In genomic region chr9:111524731-111525055, GRCh38 we compare ENCODE assay signal across 8 cellular contexts. TPM values are rescaled to one million over a fixed set of nuclear protein-coding genes. Genes with fewer than 3 reads are reported as not detected.
DNase-seq lines count a peak whose midpoint lies in the region; ATAC-seq, FAIRE-seq and TF ChIP-seq lines count a peak whose summit lies in the region.
"Had no signal": no experiment of that assay in that cellular context is flagged by ENCODE, and none has a peak within 500 bp of the region (broad histone marks: within the 10 kb centered on the region; RNA-seq: fewer than 3 reads in every experiment).

No MANE protein-coding gene starts in this region.

- no peaks in the 10 kb centered on the region for H3K36me3 ChIP-seq in keratinocyte (ENCODE audit: control insufficient read depth in 2 of 2, extremely low read depth in 1 of 2, insufficient read depth in 2 of 2, low read length in 2 of 2)

- FAIRE-seq in keratinocyte (lab: Jason Lieb, UNC) = no peak

- H3K9me3 ChIP-seq in keratinocyte (ENCODE audit: control insufficient read depth, low read depth, low read length) = no peaks in the 10 kb centered on the region

- H3K27me3 Mint-ChIP-seq in HFFc6 (ENCODE audit: insufficient read depth) = peaks cover 8% of the 10 kb centered on the region
- H3K27me3 Mint-ChIP-seq in activated naive CD8-positive, alpha-beta T cell treated with anti-CD3 and anti-CD28 coated beads for 36 hours = peaks cover 4% of the 10 kb centered on the region
- peaks cover 7% of the 10 kb centered on the region for H3K27me3 Mint-ChIP-seq in stimulated activated naive CD8-positive, alpha-beta T cell treated with anti-CD3 and anti-CD28 coated beads, Interleukin-15, amount 100 ng/mL, for 72 hours

- H3K4me1 ChIP-seq in keratinocyte (ENCODE audit: control insufficient read depth, extremely low read depth, insufficient read depth, low read length) = peaks cover 7% of the 10 kb centered on the region

- peak overlapping the region; percentile 87 for H3K4me3 Mint-ChIP-seq in HFFc6
- H3K4me3 Mint-ChIP-seq in activated naive CD8-positive, alpha-beta T cell treated with anti-CD3 and anti-CD28 coated beads for 36 hours = peak overlapping the region; percentile 88
- peak overlapping the region; percentile 86 to 87 for H3K4me3 Mint-ChIP-seq in stimulated activated naive CD8-positive, alpha-beta T cell treated with anti-CD3 and anti-CD28 coated beads, Interleukin-15, amount 100 ng/mL, for 72 hours

- H3K79me2 ChIP-seq in keratinocyte (ENCODE audit: control insufficient read depth, insufficient read depth, low read length) = no peaks in the 10 kb centered on the region

- peak overlapping the region; percentile 90 for H3K4me2 ChIP-seq in keratinocyte (ENCODE audit: control insufficient read depth, extremely low read depth, insufficient read depth, low read depth, low read length)

- no peaks in the 10 kb centered on the region for H4K20me1 ChIP-seq in keratinocyte (ENCODE audit: control insufficient read depth, extremely low read depth, insufficient read depth, low read length)

- no peak for TF ChIP-seq CTCF in HFFc6 (IDR thresholded peaks at IDR 0.05)
- TF ChIP-seq CTCF in keratinocyte (optimal IDR thresholded peaks at IDR 0.05 in 1 of 3, IDR thresholded peaks at IDR 0.05 in 1 of 3, conservative IDR thresholded peaks at IDR 0.05 in 1 of 3; ENCODE audit: extremely low read depth in 1 of 3, insufficient read depth in 2 of 3, low read length in 3 of 3) = no peak

- H3K27me3 ChIP-seq in keratinocyte (ENCODE audit: control insufficient read depth, extremely low read depth, insufficient read depth, low read length) = no peaks in the 10 kb centered on the region

- no peak overlapping the region for H3K9ac ChIP-seq in keratinocyte (ENCODE audit: control insufficient read depth, extremely low read depth, insufficient read depth, low read length)

- H3K4me1 Mint-ChIP-seq in HFFc6 (ENCODE audit: low read depth) = peaks cover 24% of the 10 kb centered on the region
- H3K4me1 Mint-ChIP-seq in activated naive CD8-positive, alpha-beta T cell treated with anti-CD3 and anti-CD28 coated beads for 36 hours = peaks cover 12% of the 10 kb centered on the region
- peaks cover 17% of the 10 kb centered on the region for H3K4me1 Mint-ChIP-seq in stimulated activated naive CD8-positive, alpha-beta T cell treated with anti-CD3 and anti-CD28 coated beads, Interleukin-15, amount 100 ng/mL, for 72 hours

- dilution Hi-C loops in keratinocyte (cut with MboI; ENCODE audit: extremely low pct_ligation_motif_present, low sequenced_read_pairs) = no loop called here

- H3K27ac ChIP-seq in keratinocyte (ENCODE audit: control insufficient read depth, insufficient read depth, low read length) = no peak overlapping the region
- H3K27ac ChIP-seq: epithelial cell of prostate had no signal

- ATAC-seq in stimulated activated naive CD8-positive, alpha-beta T cell treated with anti-CD3 and anti-CD28 coated beads, Interleukin-15, amount 100 ng/mL, for 72 hours = no peak

- H3K36me3 Mint-ChIP-seq in HFFc6 (ENCODE audit: low read depth) = peaks cover 5% of the 10 kb centered on the region; the same call in 1 of the 2 replicates
- H3K36me3 Mint-ChIP-seq in activated naive CD8-positive, alpha-beta T cell treated with anti-CD3 and anti-CD28 coated beads for 36 hours = peaks cover 18% of the 10 kb centered on the region

- no peak overlapping the region for H3K27ac Mint-ChIP-seq in HFFc6
- peak overlapping the region; percentile 50 for H3K27ac Mint-ChIP-seq in activated naive CD8-positive, alpha-beta T cell treated with anti-CD3 and anti-CD28 coated beads for 36 hours
- no peak overlapping the region for H3K27ac Mint-ChIP-seq in stimulated activated naive CD8-positive, alpha-beta T cell treated with anti-CD3 and anti-CD28 coated beads, Interleukin-15, amount 100 ng/mL, for 72 hours

- peak overlapping the region; percentile 68 to 81 (median 80) for H3K4me3 ChIP-seq in keratinocyte (ENCODE audit: control insufficient read depth in 2 of 3, extremely low read depth in 1 of 3, insufficient read depth in 2 of 3, low read depth in 1 of 3, low read length in 3 of 3)

- no peak for DNase-seq in HFFc6
- no peak for DNase-seq in activated naive CD8-positive, alpha-beta T cell treated with anti-CD3 and anti-CD28 coated beads for 36 hours
- DNase-seq in keratinocyte (ENCODE audit: low read depth, low spot score) = no peak
- no peak for DNase-seq in stimulated activated naive CD8-positive, alpha-beta T cell treated with anti-CD3 and anti-CD28 coated beads, Interleukin-15, amount 100 ng/mL, for 72 hours
- no peak for DNase-seq in NCI-H2227 treated with DMSO at 0.1 percent for 48 hours (lab: John Stamatoyannopoulos, UW)
- no peak for DNase-seq in Ammon's horn (ENCODE audit: low spot score)
- no peak for DNase-seq in hippocampal formation (lab: John Stamatoyannopoulos, UW)

- peak overlapping the region; percentile 97 for H2AFZ ChIP-seq in keratinocyte (ENCODE audit: control insufficient read depth, low read length)

- no peaks in the 10 kb centered on the region for H3K9me1 ChIP-seq in keratinocyte (ENCODE audit: control insufficient read depth, extremely low read depth, insufficient read depth, low read length)

- H3K9me3 Mint-ChIP-seq in HFFc6 = peaks cover 4% of the 10 kb centered on the region; the same call in 1 of the 2 replicates
- peaks cover 5% of the 10 kb centered on the region for H3K9me3 Mint-ChIP-seq in activated naive CD8-positive, alpha-beta T cell treated with anti-CD3 and anti-CD28 coated beads for 36 hours
- H3K9me3 Mint-ChIP-seq in stimulated activated naive CD8-positive, alpha-beta T cell treated with anti-CD3 and anti-CD28 coated beads, Interleukin-15, amount 100 ng/mL, for 72 hours = no peaks in the 10 kb centered on the region

RNA-seq across cellular contexts. Expression of gene ZNF483, which starts 0.3 kb away (rescaled TPM):
- under 1 TPM; 0.33 to 0.94 (median 0.84) TPM for total RNA-seq in HFFc6 (2021; fragmentation: NEBNext Ultra II Directional; extraction: Animal tissue kit (Norgen Biotek cat#: 25700))
- 1 to 10 TPM; 1.5 to 2.3 TPM for total RNA-seq in activated naive CD8-positive, alpha-beta T cell treated with anti-CD3 and anti-CD28 coated beads for 36 hours
- 0.46 to 0.90 TPM (median 0.60 TPM) in 3 replicates for polyA plus RNA-seq in keratinocyte
- polyA plus RNA-seq in keratinocyte (2011; ENCODE audit: low read depth) = 0.20 TPM
- 0.08 and 0.19 TPM in 2 replicates for polyA plus RNA-seq in keratinocyte (2011; cell fraction: cytosol; rRNA removed)
- 0.45 and 0.61 TPM in 2 replicates for polyA plus RNA-seq in keratinocyte (2011; cell fraction: nucleus; rRNA removed)
- 0.23 and 0.56 TPM in 2 replicates for polyA plus RNA-seq in keratinocyte (2012; ENCODE audit: low replicate concordance)
- polyA minus RNA-seq in keratinocyte = 2.1 to 2.2 TPM (median 2.2 TPM) in 3 replicates
- not detected for polyA minus RNA-seq in keratinocyte (2011; cell fraction: cytosol; rRNA and poly(A)+ RNA removed)
- polyA minus RNA-seq in keratinocyte (2011; cell fraction: nucleus; rRNA and poly(A)+ RNA removed) = 2.3 and 5.3 TPM in 2 replicates

RNA-seq across cellular contexts. Expression of gene ECPAS, which starts 40.5 kb away (rescaled TPM):
- 10 to 100 TPM; 69.8 to 87.7 (median 77.6) TPM for total RNA-seq in HFFc6 (2021; fragmentation: NEBNext Ultra II Directional; extraction: Animal tissue kit (Norgen Biotek cat#: 25700))
- total RNA-seq in activated naive CD8-positive, alpha-beta T cell treated with anti-CD3 and anti-CD28 coated beads for 36 hours = 10 to 100 TPM; 77.4 to 82.6 TPM
- 33.5 to 53.5 TPM (median 46.2 TPM) in 3 replicates for polyA plus RNA-seq in keratinocyte
- polyA plus RNA-seq in keratinocyte (2011; ENCODE audit: low read depth) = 38.9 TPM
- polyA plus RNA-seq in keratinocyte (2011; cell fraction: cytosol; rRNA removed) = 23.9 and 38.6 TPM in 2 replicates
- polyA plus RNA-seq in keratinocyte (2011; cell fraction: nucleus; rRNA removed) = 71.3 and 88.5 TPM in 2 replicates
- 31.1 and 48.7 TPM in 2 replicates for polyA plus RNA-seq in keratinocyte (2012; ENCODE audit: low replicate concordance)
- polyA minus RNA-seq in keratinocyte = 55.9 to 160 TPM (median 94.1 TPM) in 3 replicates
- polyA minus RNA-seq in keratinocyte (2011; cell fraction: cytosol; rRNA and poly(A)+ RNA removed) = 69.8 TPM
- 83.0 and 155 TPM in 2 replicates for polyA minus RNA-seq in keratinocyte (2011; cell fraction: nucleus; rRNA and poly(A)+ RNA removed)
